ENCODE assay signal across 1 cellular context in genomic region chr1:29134695-29135028, GRCh38.
TF ChIP-seq lines count a peak whose summit lies in the region.

No MANE protein-coding gene starts in this region.

TF ChIP-seq in GM23338, 12 proteins besides CTCF, POLR2A, EP300 and RAD21 (continued from another document):
- no peak for TF ChIP-seq ZNF331 (CRISPR knock-in tag; IDR thresholded peaks at IDR 0.05; ENCODE audit: low read depth)
